In genomic region chr2:30255466-30256408, GRCh38 we compare ENCODE assay signal across 10 cellular contexts. TPM values are rescaled to one million over a fixed set of nuclear protein-coding genes. Genes with fewer than 3 reads are reported as not detected.
DNase-seq lines count a peak whose midpoint lies in the region; ATAC-seq and TF ChIP-seq lines count a peak whose summit lies in the region.
"Had no signal": no experiment of that assay in that cellular context is flagged by ENCODE, and none has a peak within 500 bp of the region (broad histone marks: within the 10 kb centered on the region; RNA-seq: fewer than 3 reads in every experiment).

No MANE protein-coding gene starts in this region.

- H2AFZ ChIP-seq in trophoblast cell (ENCODE audit: insufficient read depth, low read length, poor library complexity) = no peak overlapping the region

- in situ Hi-C loops in transverse colon (cut with MboI; ENCODE audit: low pct_ligation_motif_present in 1 of 4, low pct_unique_long_range_greater_than_20kb in 1 of 4, low sequenced_read_pairs in 3 of 4) = no loop called here

- H3K27me3 ChIP-seq in Caco-2 (replicated peaks; ENCODE audit: control insufficient read depth, insufficient read depth, low read length) = no peaks in the 10 kb centered on the region
- H3K27me3 ChIP-seq in trophoblast cell (ENCODE audit: insufficient read depth, low read length) = no peaks in the 10 kb centered on the region
- H3K27me3 ChIP-seq in H7 (ENCODE audit: control insufficient read depth, insufficient read depth, low read length) = no peaks in the 10 kb centered on the region
- H3K27me3 ChIP-seq in transverse colon = no peaks in the 10 kb centered on the region

- no peak for TF ChIP-seq POLR2A in transverse colon (IDR thresholded peaks at IDR 0.05)

- TF ChIP-seq CTCF in Caco-2 (IDR thresholded peaks at IDR 0.05; ENCODE audit: insufficient read depth in 1 of 2, low read depth in 1 of 2, low read length in 1 of 2, severe bottlenecking in 1 of 2, unreplicated experiment in 1 of 2) = no peak
- TF ChIP-seq CTCF in transverse colon (IDR thresholded peaks at IDR 0.05) = no peak

- no peak overlapping the region for H4K12ac ChIP-seq in trophoblast cell (ENCODE audit: low read depth, low read length)

- H3K4me3 ChIP-seq in Caco-2 (ENCODE audit: low read depth, low read length) = no peak overlapping the region
- H3K4me3 ChIP-seq in trophoblast cell (ENCODE audit: low read depth, low read length) = no peak overlapping the region
- H3K4me3 ChIP-seq in H7 (ENCODE audit: insufficient read depth, low read depth, low read length) = no peak overlapping the region
- no peak overlapping the region for H3K4me3 ChIP-seq in transverse colon

- H3K27ac Mint-ChIP-seq in Caco-2 (ENCODE audit: unreplicated experiment) = peak overlapping the region; percentile 55
- peak overlapping the region; percentile 83 for H3K27ac Mint-ChIP-seq in activated naive CD8-positive, alpha-beta T cell treated with anti-CD3 and anti-CD28 coated beads, Interleukin-2, amount 50 U/mL, for 24 hours
- H3K27ac Mint-ChIP-seq: endodermal cell had no signal

- no TSS peak for BruUV-seq in Caco-2 (replicated peaks; lab: Mats Ljungman, UMichigan)

- peaks cover 9% of the 10 kb centered on the region for H3K79me1 ChIP-seq in trophoblast cell (ENCODE audit: low read length)

- H3K36me3 Mint-ChIP-seq in Caco-2 (ENCODE audit: insufficient read depth, unreplicated experiment) = peaks cover 78% of the 10 kb centered on the region
- peaks cover 74% of the 10 kb centered on the region for H3K36me3 Mint-ChIP-seq in activated naive CD8-positive, alpha-beta T cell treated with anti-CD3 and anti-CD28 coated beads, Interleukin-2, amount 50 U/mL, for 24 hours (ENCODE audit: low read depth)

- H3K36me3 ChIP-seq in Caco-2 (ENCODE audit: control insufficient read depth, insufficient read depth, low read length) (no peaks in the 10 kb centered on the region; the same call in 1 of the 2 replicates), KOPT-K1 (ENCODE audit: insufficient read depth, low read length) (peaks cover 8% of the 10 kb centered on the region), trophoblast cell (ENCODE audit: control insufficient read depth in 1 of 2, insufficient read depth in 2 of 2, low read length in 2 of 2) (peaks cover 48 to 50% of the 10 kb centered on the region in 2 experiments), H7 (replicated peaks; ENCODE audit: control insufficient read depth, insufficient read depth, low read length) (peaks cover 5% of the 10 kb centered on the region), transverse colon (no peaks in the 10 kb centered on the region)

- H2BK120ac ChIP-seq in trophoblast cell (ENCODE audit: insufficient read depth, low read length, poor library complexity) = no peak overlapping the region

- no CpG with 5 or more reads among the region's 8 CpGs for WGBS in trophoblast cell (ENCODE audit: extremely low coverage, insufficient coverage, insufficient read length)
- WGBS in transverse colon (ENCODE audit: low coverage in 1 of 2), 2 donors = 14 to 65% methylated on average over 2 to 8 of the region's 8 CpGs

- no peaks in the 10 kb centered on the region for H3K27me3 Mint-ChIP-seq in Caco-2 (ENCODE audit: insufficient read depth, unreplicated experiment)
- peaks cover 3% of the 10 kb centered on the region for H3K27me3 Mint-ChIP-seq in activated naive CD8-positive, alpha-beta T cell treated with anti-CD3 and anti-CD28 coated beads, Interleukin-2, amount 50 U/mL, for 24 hours

- H3K18ac ChIP-seq in trophoblast cell (ENCODE audit: low read length) = peak overlapping the region; percentile 55

- H3K4me3 Mint-ChIP-seq in Caco-2 (ENCODE audit: unreplicated experiment) = no peak overlapping the region
- H3K4me3 Mint-ChIP-seq in activated naive CD8-positive, alpha-beta T cell treated with anti-CD3 and anti-CD28 coated beads, Interleukin-2, amount 50 U/mL, for 24 hours = peak overlapping the region; percentile 41
- H3K4me3 Mint-ChIP-seq: endodermal cell had no signal

- POLR2A ChIA-PET in Caco-2 (lab: Charles Lee) = no interaction called here

- peaks cover 29% of the 10 kb centered on the region for H3K4me1 Mint-ChIP-seq in Caco-2 (ENCODE audit: low read depth, unreplicated experiment)
- H3K4me1 Mint-ChIP-seq in activated naive CD8-positive, alpha-beta T cell treated with anti-CD3 and anti-CD28 coated beads, Interleukin-2, amount 50 U/mL, for 24 hours = peaks cover 95% of the 10 kb centered on the region

- H2BK5ac ChIP-seq in trophoblast cell (ENCODE audit: low read depth, low read length, poor library complexity) = no peak overlapping the region

- ATAC-seq in activated naive CD8-positive, alpha-beta T cell treated with anti-CD3 and anti-CD28 coated beads, Interleukin-2, amount 50 U/mL, for 24 hours = peak; percentile 34

- CTCF ChIA-PET in Caco-2 (lab: Charles Lee) = interaction anchor here (0.6 kb wide), 1 partner anchor 117 kb away, joined by 5 read pairs; no protein-coding TSS in a partner anchor

- H3K4me2 ChIP-seq in trophoblast cell (ENCODE audit: low read length) = no peak overlapping the region

- intact Hi-C loops in Caco-2 (cut with micrococcal nuclease; ENCODE audit: unreplicated experiment) (no loop called here), transverse colon (cut with DNase I; ENCODE audit: low total_unique reads) (no loop called here)

- no peak overlapping the region for H4K8ac ChIP-seq in trophoblast cell (ENCODE audit: low read depth, low read length)

- H3K79me2 ChIP-seq in trophoblast cell (ENCODE audit: control insufficient read depth, insufficient read depth, low read length, poor library complexity) = no peaks in the 10 kb centered on the region

- DNase-seq in Caco-2 (no peak), trophoblast cell (no peak), HuH-7.5 (ENCODE audit: low spot score) (no peak), H7 (no peak), transverse colon (no peak)
- no peak for DNase-seq in activated naive CD8-positive, alpha-beta T cell treated with anti-CD3 and anti-CD28 coated beads, Interleukin-2, amount 50 U/mL, for 24 hours
- DNase-seq: endodermal cell, hippocampal formation, MM.1S had no signal

- H3K9me3 Mint-ChIP-seq in Caco-2 (ENCODE audit: unreplicated experiment) = no peaks in the 10 kb centered on the region
- peaks cover 14% of the 10 kb centered on the region for H3K9me3 Mint-ChIP-seq in activated naive CD8-positive, alpha-beta T cell treated with anti-CD3 and anti-CD28 coated beads, Interleukin-2, amount 50 U/mL, for 24 hours
- H3K9me3 Mint-ChIP-seq: endodermal cell had no signal

- H3K4me1 ChIP-seq in Caco-2 (peaks cover 49% of the 10 kb centered on the region), trophoblast cell (ENCODE audit: control insufficient read depth in 1 of 2, insufficient read depth in 2 of 2, low read length in 2 of 2) (peaks cover 15 to 22% of the 10 kb centered on the region in 2 experiments), transverse colon (peaks cover 12 to 26% (median 15%) of the 10 kb centered on the region in 4 donors)

- TF ChIP-seq EP300 in transverse colon (IDR thresholded peaks at IDR 0.05; ENCODE audit: low read depth) = no peak

- H2AK5ac ChIP-seq in trophoblast cell (ENCODE audit: low read length) = no peak overlapping the region

- H3K9ac ChIP-seq in trophoblast cell (ENCODE audit: low read length) = no peak overlapping the region

- no peak overlapping the region for H3K14ac ChIP-seq in trophoblast cell (ENCODE audit: low read length)

- H3K4ac ChIP-seq in trophoblast cell (ENCODE audit: low read depth, low read length) = no peak overlapping the region

- H3K9me3 ChIP-seq in Caco-2 (no peaks in the 10 kb centered on the region), KOPT-K1 (ENCODE audit: insufficient read depth, low read length, poor library complexity, severe bottlenecking) (no peaks in the 10 kb centered on the region), trophoblast cell (ENCODE audit: insufficient read depth, low read depth, low read length) (no peaks in the 10 kb centered on the region), transverse colon (no peaks in the 10 kb centered on the region)

- no peak overlapping the region for H4K91ac ChIP-seq in trophoblast cell (ENCODE audit: low read depth, low read length)

- H2BK12ac ChIP-seq in trophoblast cell (ENCODE audit: low read length) = no peak overlapping the region

- H3K27ac ChIP-seq in KOPT-K1 (ENCODE audit: low read depth, low read length, poor library complexity, severe bottlenecking) = peak overlapping the region; percentile 37
- no peak overlapping the region for H3K27ac ChIP-seq in trophoblast cell (ENCODE audit: low read depth, low read length)
- H3K27ac ChIP-seq in transverse colon = no peak overlapping the region

- H3K23ac ChIP-seq in trophoblast cell (ENCODE audit: low read length) = no peak overlapping the region

RNA-seq across cellular contexts. Expression of gene LBH, which starts 24.4 kb away (rescaled TPM):
- 126 and 159 TPM in 2 replicates for total RNA-seq in Caco-2 (2022)
- 120 and 147 TPM in 2 replicates for polyA plus RNA-seq in trophoblast cell (2013)
- 90.7 and 93.3 TPM in 2 replicates for total RNA-seq in H7 (2014; rRNA removed; shearing (Covaris generic))
- 10 to 100 TPM in 3 of 4 donors, 1 to 10 TPM in 1; 7.0 to 37.8 (median 16.3) TPM for total RNA-seq in transverse colon
